Comparison of ENCODE assay signal across 9 cellular contexts in genomic region chr1:6466023-6466422, GRCh38. TPM values are rescaled to one million over a fixed set of nuclear protein-coding genes. Genes with fewer than 3 reads are reported as not detected.
DNase-seq lines count a peak whose midpoint lies in the region; TF ChIP-seq lines count a peak whose summit lies in the region.
"Had no signal": no experiment of that assay in that cellular context is flagged by ENCODE, and none has a peak within 500 bp of the region (broad histone marks: within the 10 kb centered on the region; RNA-seq: fewer than 3 reads in every experiment).

TNFRSF25 (minus strand) TSS chr1:6466173; CDS start chr1:6466107, 66 bp downstream.

- DNase-seq in Caco-2 = no peak
- DNase-seq in activated CD4-positive, alpha-beta T cell treated with anti-CD3 and anti-CD28 coated beads, Interleukin-2, amount 10 ng/mL, durations not matched to agents 7 days and 5 days = peak; percentile 39
- DNase-seq in dermis blood vessel endothelial cell = no peak
- DNase-seq in progenitor cell of endocrine pancreas (ENCODE audit: low spot score, unreplicated experiment) = no peak
- no peak for DNase-seq in NCI-H1694 treated with DMSO at 0.1 percent for 48 hours (lab: John Stamatoyannopoulos, UW)
- no peak for DNase-seq in cerebellar nuclear complex (lab: John Stamatoyannopoulos, UW)
- no peak for DNase-seq in Ammon's horn (ENCODE audit: low spot score)
- DNase-seq in NCI-H446 (lab: John Stamatoyannopoulos, UW) = no peak
- DNase-seq: nephron progenitor cell had no signal

- no peaks in the 10 kb centered on the region for H3K27me3 ChIP-seq in Caco-2 (replicated peaks; ENCODE audit: control insufficient read depth, insufficient read depth, low read length)

- H3K36me3 Mint-ChIP-seq in Caco-2 (ENCODE audit: insufficient read depth, unreplicated experiment) = peaks cover 7% of the 10 kb centered on the region
- H3K36me3 Mint-ChIP-seq in activated CD4-positive, alpha-beta T cell treated with anti-CD3 and anti-CD28 coated beads, Interleukin-2, amount 10 ng/mL, durations not matched to agents 7 days and 5 days (ENCODE audit: low read depth) = peaks cover 33% of the 10 kb centered on the region
- H3K36me3 Mint-ChIP-seq in progenitor cell of endocrine pancreas (ENCODE audit: insufficient read depth) = peaks cover 23% of the 10 kb centered on the region

- intact Hi-C loops in Caco-2 (cut with micrococcal nuclease; ENCODE audit: unreplicated experiment) = no loop called here

- H3K4me3 Mint-ChIP-seq in Caco-2 (ENCODE audit: unreplicated experiment) = no peak within 1 kb of the TSS
- peak within 1 kb of the TSS; percentile 79 for H3K4me3 Mint-ChIP-seq in activated CD4-positive, alpha-beta T cell treated with anti-CD3 and anti-CD28 coated beads, Interleukin-2, amount 10 ng/mL, durations not matched to agents 7 days and 5 days
- no peak within 1 kb of the TSS for H3K4me3 Mint-ChIP-seq in progenitor cell of endocrine pancreas (ENCODE audit: low read depth)
- H3K4me3 Mint-ChIP-seq: nephron progenitor cell had no signal

- H3K9me3 Mint-ChIP-seq in Caco-2 (ENCODE audit: unreplicated experiment) (no peaks in the 10 kb centered on the region), progenitor cell of endocrine pancreas (ENCODE audit: low read depth) (no peaks in the 10 kb centered on the region)
- no peaks in the 10 kb centered on the region for H3K9me3 Mint-ChIP-seq in activated CD4-positive, alpha-beta T cell treated with anti-CD3 and anti-CD28 coated beads, Interleukin-2, amount 10 ng/mL, durations not matched to agents 7 days and 5 days
- H3K9me3 Mint-ChIP-seq: nephron progenitor cell had no signal

- TF ChIP-seq CTCF in Caco-2 (IDR thresholded peaks at IDR 0.05; ENCODE audit: insufficient read depth in 1 of 2, low read depth in 1 of 2, low read length in 1 of 2, severe bottlenecking in 1 of 2, unreplicated experiment in 1 of 2) (no peak), progenitor cell of endocrine pancreas (IDR thresholded peaks at IDR 0.05; ENCODE audit: unreplicated experiment) (no peak)

- H3K27me3 Mint-ChIP-seq in Caco-2 (ENCODE audit: insufficient read depth, unreplicated experiment) (no peaks in the 10 kb centered on the region), progenitor cell of endocrine pancreas (no peaks in the 10 kb centered on the region)
- H3K27me3 Mint-ChIP-seq in activated CD4-positive, alpha-beta T cell treated with anti-CD3 and anti-CD28 coated beads, Interleukin-2, amount 10 ng/mL, durations not matched to agents 7 days and 5 days = no peaks in the 10 kb centered on the region

- no peaks in the 10 kb centered on the region for H3K4me1 Mint-ChIP-seq in Caco-2 (ENCODE audit: low read depth, unreplicated experiment)
- peaks cover 46% of the 10 kb centered on the region for H3K4me1 Mint-ChIP-seq in activated CD4-positive, alpha-beta T cell treated with anti-CD3 and anti-CD28 coated beads, Interleukin-2, amount 10 ng/mL, durations not matched to agents 7 days and 5 days
- H3K4me1 Mint-ChIP-seq in progenitor cell of endocrine pancreas (ENCODE audit: low read depth) = no peaks in the 10 kb centered on the region

- CTCF ChIA-PET in Caco-2 (lab: Charles Lee) = no interaction called here
- CTCF ChIA-PET in activated CD4-positive, alpha-beta T cell treated with anti-CD3 and anti-CD28 coated beads, Interleukin-2, amount 10 ng/mL, durations not matched to agents 7 days and 5 days (lab: Charles Lee) = interaction anchor here (1.0 to 1.9 kb wide), 4 partner anchors 15 to 181 kb away, joined by 3 to 5 read pairs (median 4); no protein-coding TSS in a partner anchor

- H3K36me3 ChIP-seq in Caco-2 (ENCODE audit: control insufficient read depth, insufficient read depth, low read length) = peaks cover 5% of the 10 kb centered on the region

- H3K4me3 ChIP-seq in Caco-2 (ENCODE audit: low read depth, low read length) = no peak within 1 kb of the TSS

- BruUV-seq in Caco-2 (replicated peaks; lab: Mats Ljungman, UMichigan) = no TSS peak

- POLR2A ChIA-PET in Caco-2 (lab: Charles Lee) = no interaction called here
- POLR2A ChIA-PET in activated CD4-positive, alpha-beta T cell treated with anti-CD3 and anti-CD28 coated beads, Interleukin-2, amount 10 ng/mL, durations not matched to agents 7 days and 5 days (lab: Charles Lee) = no interaction called here

- no peaks in the 10 kb centered on the region for H3K4me1 ChIP-seq in Caco-2

- H3K27ac Mint-ChIP-seq in Caco-2 (ENCODE audit: unreplicated experiment) (no peak within 1 kb of the TSS), progenitor cell of endocrine pancreas (no peak within 1 kb of the TSS)
- H3K27ac Mint-ChIP-seq in activated CD4-positive, alpha-beta T cell treated with anti-CD3 and anti-CD28 coated beads, Interleukin-2, amount 10 ng/mL, durations not matched to agents 7 days and 5 days = peak within 1 kb of the TSS; percentile 90
- H3K27ac Mint-ChIP-seq: nephron progenitor cell had no signal

- H3K9me3 ChIP-seq in Caco-2 = no peaks in the 10 kb centered on the region

RNA-seq across cellular contexts. Expression of gene TNFRSF25, which starts in this region (rescaled TPM):
- total RNA-seq in Caco-2 (2022) = 15.0 and 16.3 TPM in 2 replicates
- total RNA-seq in activated CD4-positive, alpha-beta T cell treated with anti-CD3 and anti-CD28 coated beads, Interleukin-2, amount 10 ng/mL, durations not matched to agents 7 days and 5 days = 10 to 100 TPM; 88.5 to 92.8 TPM
- 8.0 and 17.4 TPM in 2 replicates for total RNA-seq in dermis blood vessel endothelial cell
- total RNA-seq in progenitor cell of endocrine pancreas = 68.3 and 68.9 TPM in 2 replicates
